Comparison of ENCODE assay signal across 1 cellular context in genomic region chr14:54556535-54556934, GRCh38.
TF ChIP-seq lines count a peak whose summit lies in the region.

No MANE protein-coding gene starts in this region.

TF ChIP-seq in HepG2, 621 proteins besides CTCF, POLR2A, EP300 and RAD21 (continued from another document and continues in another):
- TF ChIP-seq ZNF616 (CRISPR knock-in tag; IDR thresholded peaks at IDR 0.05; ENCODE audit: low read depth): no peak
- no peak for TF ChIP-seq MXD3 (CRISPR knock-in tag; IDR thresholded peaks at IDR 0.05)
- no peak for TF ChIP-seq CBX2 (IDR thresholded peaks at IDR 0.05; ENCODE audit: low read depth, low read length)
- TF ChIP-seq CBX2 (CRISPR knock-in tag; IDR thresholded peaks at IDR 0.05; ENCODE audit: low read depth): no peak
- TF ChIP-seq TCF7 (IDR thresholded peaks at IDR 0.05; ENCODE audit: low read depth): no peak
- no peak for TF ChIP-seq KLF11 (CRISPR knock-in tag; IDR thresholded peaks at IDR 0.05)
- no peak for TF ChIP-seq ZNF597 (CRISPR knock-in tag; IDR thresholded peaks at IDR 0.05)
- TF ChIP-seq E2F5 (CRISPR knock-in tag; conservative IDR thresholded peaks at IDR 0.05): no peak
- TF ChIP-seq ZNF660 (CRISPR knock-in tag; IDR thresholded peaks at IDR 0.05; ENCODE audit: borderline replicate concordance, low read depth): no peak
- TF ChIP-seq, protein P1, sequence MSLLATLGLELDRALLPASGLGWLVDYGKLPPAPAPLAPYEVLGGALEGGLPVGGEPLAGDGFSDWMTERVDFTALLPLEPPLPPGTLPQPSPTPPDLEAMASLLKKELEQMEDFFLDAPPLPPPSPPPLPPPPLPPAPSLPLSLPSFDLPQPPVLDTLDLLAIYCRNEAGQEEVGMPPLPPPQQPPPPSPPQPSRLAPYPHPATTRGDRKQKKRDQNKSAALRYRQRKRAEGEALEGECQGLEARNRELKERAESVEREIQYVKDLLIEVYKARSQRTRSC (CRISPR knock-in tag; IDR thresholded peaks at IDR 0.05; ENCODE audit: low read depth): peak; percentile 98
- no peak for TF ChIP-seq SMAD9 (CRISPR knock-in tag; IDR thresholded peaks at IDR 0.05)
- no peak for TF ChIP-seq ZNF556 (CRISPR knock-in tag; IDR thresholded peaks at IDR 0.05; ENCODE audit: borderline replicate concordance)
- TF ChIP-seq GATAD1 (CRISPR knock-in tag; IDR thresholded peaks at IDR 0.05): peak; percentile 47; the same call in 1 of the 2 replicates
- no peak for TF ChIP-seq ZNF563 (CRISPR knock-in tag; IDR thresholded peaks at IDR 0.05)
- TF ChIP-seq ZNF782 (CRISPR knock-in tag; IDR thresholded peaks at IDR 0.05; ENCODE audit: borderline replicate concordance): no peak
- TF ChIP-seq, protein P2, sequence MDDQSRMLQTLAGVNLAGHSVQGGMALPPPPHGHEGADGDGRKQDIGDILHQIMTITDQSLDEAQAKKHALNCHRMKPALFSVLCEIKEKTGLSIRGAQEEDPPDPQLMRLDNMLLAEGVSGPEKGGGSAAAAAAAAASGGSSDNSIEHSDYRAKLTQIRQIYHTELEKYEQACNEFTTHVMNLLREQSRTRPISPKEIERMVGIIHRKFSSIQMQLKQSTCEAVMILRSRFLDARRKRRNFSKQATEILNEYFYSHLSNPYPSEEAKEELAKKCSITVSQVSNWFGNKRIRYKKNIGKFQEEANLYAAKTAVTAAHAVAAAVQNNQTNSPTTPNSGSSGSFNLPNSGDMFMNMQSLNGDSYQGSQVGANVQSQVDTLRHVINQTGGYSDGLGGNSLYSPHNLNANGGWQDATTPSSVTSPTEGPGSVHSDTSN (CRISPR knock-in tag; IDR thresholded peaks at IDR 0.05; ENCODE audit: borderline replicate concordance): no peak
- no peak for TF ChIP-seq ZNF180 (CRISPR knock-in tag; IDR thresholded peaks at IDR 0.05; ENCODE audit: borderline replicate concordance, low read depth)
- TF ChIP-seq RBAK (CRISPR knock-in tag; IDR thresholded peaks at IDR 0.05): no peak
- no peak for TF ChIP-seq ZFP37 (CRISPR knock-in tag; IDR thresholded peaks at IDR 0.05; ENCODE audit: borderline replicate concordance)
- no peak for TF ChIP-seq XBP1 (CRISPR knock-in tag; IDR thresholded peaks at IDR 0.05)
- TF ChIP-seq ZNF207 (IDR thresholded peaks at IDR 0.05; ENCODE audit: borderline replicate concordance): no peak
- no peak for TF ChIP-seq CCDC6 (CRISPR knock-in tag; IDR thresholded peaks at IDR 0.05)
- 0 out of 2 replicates have a peak, but pooled peaks have one; percentile 51 for TF ChIP-seq ISL2 (CRISPR knock-in tag; IDR thresholded peaks at IDR 0.05)
- no peak for TF ChIP-seq ZNF235 (CRISPR knock-in tag; IDR thresholded peaks at IDR 0.05; ENCODE audit: borderline replicate concordance)
- no peak for TF ChIP-seq RXRA (CRISPR knock-in tag; IDR thresholded peaks at IDR 0.05)
- TF ChIP-seq, protein P3, sequence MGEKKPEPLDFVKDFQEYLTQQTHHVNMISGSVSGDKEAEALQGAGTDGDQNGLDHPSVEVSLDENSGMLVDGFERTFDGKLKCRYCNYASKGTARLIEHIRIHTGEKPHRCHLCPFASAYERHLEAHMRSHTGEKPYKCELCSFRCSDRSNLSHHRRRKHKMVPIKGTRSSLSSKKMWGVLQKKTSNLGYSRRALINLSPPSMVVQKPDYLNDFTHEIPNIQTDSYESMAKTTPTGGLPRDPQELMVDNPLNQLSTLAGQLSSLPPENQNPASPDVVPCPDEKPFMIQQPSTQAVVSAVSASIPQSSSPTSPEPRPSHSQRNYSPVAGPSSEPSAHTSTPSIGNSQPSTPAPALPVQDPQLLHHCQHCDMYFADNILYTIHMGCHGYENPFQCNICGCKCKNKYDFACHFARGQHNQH (CRISPR knock-in tag; IDR thresholded peaks at IDR 0.05): 0 out of 2 replicates have a peak, but pooled peaks have one; percentile 36
- peak; percentile 65 for TF ChIP-seq NCOA2 (CRISPR knock-in tag; IDR thresholded peaks at IDR 0.05)
- TF ChIP-seq, protein P4, sequence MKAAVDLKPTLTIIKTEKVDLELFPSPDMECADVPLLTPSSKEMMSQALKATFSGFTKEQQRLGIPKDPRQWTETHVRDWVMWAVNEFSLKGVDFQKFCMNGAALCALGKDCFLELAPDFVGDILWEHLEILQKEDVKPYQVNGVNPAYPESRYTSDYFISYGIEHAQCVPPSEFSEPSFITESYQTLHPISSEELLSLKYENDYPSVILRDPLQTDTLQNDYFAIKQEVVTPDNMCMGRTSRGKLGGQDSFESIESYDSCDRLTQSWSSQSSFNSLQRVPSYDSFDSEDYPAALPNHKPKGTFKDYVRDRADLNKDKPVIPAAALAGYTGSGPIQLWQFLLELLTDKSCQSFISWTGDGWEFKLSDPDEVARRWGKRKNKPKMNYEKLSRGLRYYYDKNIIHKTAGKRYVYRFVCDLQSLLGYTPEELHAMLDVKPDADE (CRISPR knock-in tag; IDR thresholded peaks at IDR 0.05): no peak
- TF ChIP-seq ZNF75D (CRISPR knock-in tag; IDR thresholded peaks at IDR 0.05; ENCODE audit: borderline replicate concordance): no peak
- TF ChIP-seq, protein P5, sequence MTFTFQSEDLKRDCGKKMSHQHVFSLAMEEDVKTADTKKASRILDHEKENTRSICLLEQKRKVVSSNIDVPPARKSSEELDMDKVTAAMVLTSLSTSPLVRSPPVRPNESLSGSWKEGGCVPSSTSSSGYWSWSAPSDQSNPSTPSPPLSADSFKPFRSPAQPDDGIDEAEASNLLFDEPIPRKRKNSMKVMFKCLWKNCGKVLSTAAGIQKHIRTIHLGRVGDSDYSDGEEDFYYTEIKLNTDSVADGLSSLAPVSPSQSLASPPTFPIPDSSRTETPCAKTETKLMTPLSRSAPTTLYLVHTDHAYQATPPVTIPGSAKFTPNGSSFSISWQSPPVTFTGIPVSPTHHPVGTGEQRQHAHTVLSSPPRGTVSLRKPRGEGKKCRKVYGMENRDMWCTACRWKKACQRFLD (CRISPR knock-in tag; IDR thresholded peaks at IDR 0.05; ENCODE audit: borderline replicate concordance): no peak
- TF ChIP-seq ATF1 (CRISPR knock-in tag; IDR thresholded peaks at IDR 0.05): no peak
- TF ChIP-seq THAP11 (CRISPR knock-in tag; IDR thresholded peaks at IDR 0.05): peak; percentile 76
- no peak for TF ChIP-seq POLR2AphosphoS2 (IDR thresholded peaks at IDR 0.05; ENCODE audit: low read depth, low read length)
- no peak for TF ChIP-seq ZNF431 (CRISPR knock-in tag; IDR thresholded peaks at IDR 0.05; ENCODE audit: borderline replicate concordance, low read depth)
- TF ChIP-seq TSC22D2 (CRISPR knock-in tag; IDR thresholded peaks at IDR 0.05; ENCODE audit: borderline replicate concordance): no peak
- no peak for TF ChIP-seq ZNF33A (CRISPR knock-in tag; IDR thresholded peaks at IDR 0.05; ENCODE audit: borderline replicate concordance)
- TF ChIP-seq FOXJ3 (CRISPR knock-in tag; IDR thresholded peaks at IDR 0.05; ENCODE audit: borderline replicate concordance): no peak
- no peak for TF ChIP-seq ZBTB7A (CRISPR knock-in tag; IDR thresholded peaks at IDR 0.05)
- no peak for TF ChIP-seq THAP8 (CRISPR knock-in tag; IDR thresholded peaks at IDR 0.05; ENCODE audit: borderline replicate concordance)
- no peak for TF ChIP-seq MATR3 (CRISPR knock-in tag; IDR thresholded peaks at IDR 0.05)
- no peak for TF ChIP-seq CENPT (CRISPR knock-in tag; IDR thresholded peaks at IDR 0.05; ENCODE audit: low read depth)
- TF ChIP-seq ZNF224 (CRISPR knock-in tag; IDR thresholded peaks at IDR 0.05): no peak
- no peak for TF ChIP-seq HNRNPUL1 (IDR thresholded peaks at IDR 0.05; ENCODE audit: low read depth, low read length)
- peak; percentile 85 for TF ChIP-seq SALL1 (CRISPR knock-in tag; IDR thresholded peaks at IDR 0.05)
- peak; percentile 40; the same call in 1 of the 2 replicates for TF ChIP-seq BCL6 (CRISPR knock-in tag; IDR thresholded peaks at IDR 0.05)
- TF ChIP-seq ZNF740 (CRISPR knock-in tag; IDR thresholded peaks at IDR 0.05): no peak
- TF ChIP-seq, protein P6, sequence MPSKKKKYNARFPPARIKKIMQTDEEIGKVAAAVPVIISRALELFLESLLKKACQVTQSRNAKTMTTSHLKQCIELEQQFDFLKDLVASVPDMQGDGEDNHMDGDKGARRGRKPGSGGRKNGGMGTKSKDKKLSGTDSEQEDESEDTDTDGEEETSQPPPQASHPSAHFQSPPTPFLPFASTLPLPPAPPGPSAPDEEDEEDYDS (CRISPR knock-in tag; IDR thresholded peaks at IDR 0.05): no peak
- TF ChIP-seq TMF1 (CRISPR knock-in tag; IDR thresholded peaks at IDR 0.05; ENCODE audit: low read depth): no peak
- TF ChIP-seq ETV6 (CRISPR knock-in tag; conservative IDR thresholded peaks at IDR 0.05): no peak
- no peak for TF ChIP-seq ZKSCAN5 (CRISPR knock-in tag; IDR thresholded peaks at IDR 0.05)
- no peak for TF ChIP-seq U2AF1 (optimal IDR thresholded peaks at IDR 0.05; ENCODE audit: low read depth, low read length)
- no peak for TF ChIP-seq ZNF672 (CRISPR knock-in tag; IDR thresholded peaks at IDR 0.05)
- peak; percentile 62; the same call in 1 of the 2 replicates for TF ChIP-seq TBX2 (CRISPR knock-in tag; IDR thresholded peaks at IDR 0.05; ENCODE audit: borderline replicate concordance)
- TF ChIP-seq MTF1 (CRISPR knock-in tag; IDR thresholded peaks at IDR 0.05): no peak
- TF ChIP-seq, protein P7, sequence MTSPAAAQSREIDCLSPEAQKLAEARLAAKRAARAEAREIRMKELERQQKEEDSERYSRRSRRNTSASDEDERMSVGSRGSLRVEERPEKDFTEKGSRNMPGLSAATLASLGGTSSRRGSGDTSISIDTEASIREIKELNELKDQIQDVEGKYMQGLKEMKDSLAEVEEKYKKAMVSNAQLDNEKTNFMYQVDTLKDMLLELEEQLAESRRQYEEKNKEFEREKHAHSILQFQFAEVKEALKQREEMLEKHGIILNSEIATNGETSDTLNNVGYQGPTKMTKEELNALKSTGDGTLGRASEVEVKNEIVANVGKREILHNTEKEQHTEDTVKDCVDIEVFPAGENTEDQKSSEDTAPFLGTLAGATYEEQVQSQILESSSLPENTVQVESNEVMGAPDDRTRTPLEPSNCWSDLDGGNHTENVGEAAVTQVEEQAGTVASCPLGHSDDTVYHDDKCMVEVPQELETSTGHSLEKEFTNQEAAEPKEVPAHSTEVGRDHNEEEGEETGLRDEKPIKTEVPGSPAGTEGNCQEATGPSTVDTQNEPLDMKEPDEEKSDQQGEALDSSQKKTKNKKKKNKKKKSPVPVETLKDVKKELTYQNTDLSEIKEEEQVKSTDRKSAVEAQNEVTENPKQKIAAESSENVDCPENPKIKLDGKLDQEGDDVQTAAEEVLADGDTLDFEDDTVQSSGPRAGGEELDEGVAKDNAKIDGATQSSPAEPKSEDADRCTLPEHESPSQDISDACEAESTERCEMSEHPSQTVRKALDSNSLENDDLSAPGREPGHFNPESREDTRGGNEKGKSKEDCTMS (CRISPR knock-in tag; conservative IDR thresholded peaks at IDR 0.05): no peak
- peak; percentile 29 for TF ChIP-seq FOXA3 (CRISPR knock-in tag; IDR thresholded peaks at IDR 0.05)
- TF ChIP-seq, protein P8, sequence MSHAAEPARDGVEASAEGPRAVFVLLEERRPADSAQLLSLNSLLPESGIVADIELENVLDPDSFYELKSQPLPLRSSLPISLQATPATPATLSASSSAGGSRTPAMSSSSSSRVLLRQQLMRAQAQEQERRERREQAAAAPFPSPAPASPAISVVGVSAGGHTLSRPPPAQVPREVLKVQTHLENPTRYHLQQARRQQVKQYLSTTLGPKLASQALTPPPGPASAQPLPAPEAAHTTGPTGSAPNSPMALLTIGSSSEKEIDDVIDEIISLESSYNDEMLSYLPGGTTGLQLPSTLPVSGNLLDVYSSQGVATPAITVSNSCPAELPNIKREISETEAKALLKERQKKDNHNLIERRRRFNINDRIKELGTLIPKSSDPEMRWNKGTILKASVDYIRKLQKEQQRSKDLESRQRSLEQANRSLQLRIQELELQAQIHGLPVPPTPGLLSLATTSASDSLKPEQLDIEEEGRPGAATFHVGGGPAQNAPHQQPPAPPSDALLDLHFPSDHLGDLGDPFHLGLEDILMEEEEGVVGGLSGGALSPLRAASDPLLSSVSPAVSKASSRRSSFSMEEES (CRISPR knock-in tag; IDR thresholded peaks at IDR 0.05): no peak; the same call in 1 of the 2 replicates
- no peak for TF ChIP-seq RAD51 (IDR thresholded peaks at IDR 0.05; ENCODE audit: borderline replicate concordance)
- TF ChIP-seq ZNF629 (CRISPR knock-in tag; conservative IDR thresholded peaks at IDR 0.05): 0 out of 2 replicates have a peak, but pooled peaks have one; percentile 44
- TF ChIP-seq ZNF441 (CRISPR knock-in tag; IDR thresholded peaks at IDR 0.05; ENCODE audit: borderline replicate concordance): no peak
- no peak for TF ChIP-seq ZNF451 (CRISPR knock-in tag; IDR thresholded peaks at IDR 0.05)
- peak; percentile 48; the same call in 1 of the 2 replicates for TF ChIP-seq FOXO1 (CRISPR knock-in tag; IDR thresholded peaks at IDR 0.05)
- 0 out of 2 replicates have a peak, but pooled peaks have one; percentile 27 for TF ChIP-seq ETV5 (CRISPR knock-in tag; IDR thresholded peaks at IDR 0.05; ENCODE audit: borderline replicate concordance)
- peak; percentile 53; the same call in 1 of the 2 replicates for TF ChIP-seq FOXK1 (CRISPR knock-in tag; IDR thresholded peaks at IDR 0.05; ENCODE audit: borderline replicate concordance, low read depth)
